9 cellular contexts compared by ENCODE assay signal in genomic region chr4:183876268-183876934, GRCh38. TPM values are rescaled to one million over a fixed set of nuclear protein-coding genes. Genes with fewer than 3 reads are reported as not detected.
DNase-seq lines count a peak whose midpoint lies in the region; ATAC-seq and TF ChIP-seq lines count a peak whose summit lies in the region.
"Had no signal": no experiment of that assay in that cellular context is flagged by ENCODE, and none has a peak within 500 bp of the region (broad histone marks: within the 10 kb centered on the region; RNA-seq: fewer than 3 reads in every experiment).

No MANE protein-coding gene starts in this region.

- CTCF ChIA-PET in activated CD4-positive, alpha-beta T cell treated with anti-CD3 and anti-CD28 coated beads, Interleukin-2, amount 10 ng/mL, durations not matched to agents 7 days and 5 days (lab: Charles Lee): no interaction called here

- DNase-seq in CD14-positive monocyte (ENCODE audit: low spot score): no peak
- peak; percentile 90 for DNase-seq in NCI-H345 (lab: John Stamatoyannopoulos, UW)
- DNase-seq in epithelial cell of proximal tubule (ENCODE audit: low read depth): peak; percentile 43
- no peak for DNase-seq in neural progenitor cell (ENCODE audit: low spot score)
- no peak for DNase-seq in activated T-cell treated with anti-CD3 and anti-CD28 coated beads, Interleukin-2, amount 50 U/mL, for 72 hours
- DNase-seq in activated CD4-positive, alpha-beta T cell treated with anti-CD3 and anti-CD28 coated beads, Interleukin-2, amount 10 ng/mL, durations not matched to agents 7 days and 5 days: no peak

- no peak overlapping the region for H3K27ac ChIP-seq in neural progenitor cell

- H3K36me3 ChIP-seq in neural progenitor cell: no peaks in the 10 kb centered on the region

- peak overlapping the region; percentile 42 for H3K4me2 ChIP-seq in neural progenitor cell

- POLR2A ChIA-PET in activated CD4-positive, alpha-beta T cell treated with anti-CD3 and anti-CD28 coated beads, Interleukin-2, amount 10 ng/mL, durations not matched to agents 7 days and 5 days (lab: Charles Lee): no interaction called here

- no peaks in the 10 kb centered on the region for H4K20me1 ChIP-seq in neural progenitor cell (ENCODE audit: low read depth)

- no peaks in the 10 kb centered on the region for H3K27me3 ChIP-seq in neural progenitor cell

- H3K4me3 Mint-ChIP-seq in CD14-positive monocyte (peak overlapping the region; percentile 76 to 86), neural progenitor cell (no peak overlapping the region)
- H3K4me3 Mint-ChIP-seq in activated T-cell treated with anti-CD3 and anti-CD28 coated beads, Interleukin-2, amount 50 U/mL, for 72 hours: no peak overlapping the region
- no peak overlapping the region for H3K4me3 Mint-ChIP-seq in activated CD4-positive, alpha-beta T cell treated with anti-CD3 and anti-CD28 coated beads, Interleukin-2, amount 10 ng/mL, durations not matched to agents 7 days and 5 days

- H3K36me3 Mint-ChIP-seq in CD14-positive monocyte (no peaks in the 10 kb centered on the region), neural progenitor cell (peaks cover 1% of the 10 kb centered on the region)
- no peaks in the 10 kb centered on the region for H3K36me3 Mint-ChIP-seq in activated T-cell treated with anti-CD3 and anti-CD28 coated beads, Interleukin-2, amount 50 U/mL, for 72 hours (ENCODE audit: insufficient read depth in 2 of 2)
- H3K36me3 Mint-ChIP-seq in activated CD4-positive, alpha-beta T cell treated with anti-CD3 and anti-CD28 coated beads, Interleukin-2, amount 10 ng/mL, durations not matched to agents 7 days and 5 days (ENCODE audit: low read depth): no peaks in the 10 kb centered on the region

- H3K9me3 Mint-ChIP-seq in CD14-positive monocyte (no peaks in the 10 kb centered on the region), neural progenitor cell (no peaks in the 10 kb centered on the region)
- H3K9me3 Mint-ChIP-seq in activated T-cell treated with anti-CD3 and anti-CD28 coated beads, Interleukin-2, amount 50 U/mL, for 72 hours: no peaks in the 10 kb centered on the region
- H3K9me3 Mint-ChIP-seq in activated CD4-positive, alpha-beta T cell treated with anti-CD3 and anti-CD28 coated beads, Interleukin-2, amount 10 ng/mL, durations not matched to agents 7 days and 5 days: no peaks in the 10 kb centered on the region

- TF ChIP-seq CTCF in CD14-positive monocyte (IDR thresholded peaks at IDR 0.05) (no peak), epithelial cell of proximal tubule (conservative IDR thresholded peaks at IDR 0.05; ENCODE audit: low read depth, low read length) (no peak), neural progenitor cell (IDR thresholded peaks at IDR 0.05) (no peak)

- H3K79me2 ChIP-seq in neural progenitor cell (ENCODE audit: low read depth): no peaks in the 10 kb centered on the region

- ATAC-seq in GM21825 (IDR thresholded peaks at IDR 0.05; ENCODE audit: unreplicated experiment) (no peak), HG03520 (IDR thresholded peaks at IDR 0.05; ENCODE audit: unreplicated experiment) (no peak)
- ATAC-seq in activated T-cell treated with anti-CD3 and anti-CD28 coated beads, Interleukin-2, amount 50 U/mL, for 72 hours (replicated peaks in 1 of 2): no peak

- H3K27me3 Mint-ChIP-seq in CD14-positive monocyte (ENCODE audit: low read depth in 3 of 3) (peaks cover 0 to 6% (median 5%) of the 10 kb centered on the region in 3 donors), neural progenitor cell (ENCODE audit: insufficient read depth, low read depth) (no peaks in the 10 kb centered on the region)
- no peaks in the 10 kb centered on the region for H3K27me3 Mint-ChIP-seq in activated T-cell treated with anti-CD3 and anti-CD28 coated beads, Interleukin-2, amount 50 U/mL, for 72 hours (ENCODE audit: low read depth)
- peaks cover 2% of the 10 kb centered on the region for H3K27me3 Mint-ChIP-seq in activated CD4-positive, alpha-beta T cell treated with anti-CD3 and anti-CD28 coated beads, Interleukin-2, amount 10 ng/mL, durations not matched to agents 7 days and 5 days

- H3K4me3 ChIP-seq in epithelial cell of proximal tubule (ENCODE audit: low read depth, low read length) (peak overlapping the region; percentile 53), neural progenitor cell (no peak overlapping the region)

- no peak overlapping the region for H2AFZ ChIP-seq in neural progenitor cell (replicated peaks)

- peaks cover 39% of the 10 kb centered on the region for H3K4me1 ChIP-seq in neural progenitor cell

- no peak overlapping the region for H3K9ac ChIP-seq in neural progenitor cell

- peak overlapping the region in 1 of 7 donors; percentile 72 for H3K27ac Mint-ChIP-seq in CD14-positive monocyte
- peak overlapping the region; percentile 48 for H3K27ac Mint-ChIP-seq in neural progenitor cell
- H3K27ac Mint-ChIP-seq in activated T-cell treated with anti-CD3 and anti-CD28 coated beads, Interleukin-2, amount 50 U/mL, for 72 hours: no peak overlapping the region
- H3K27ac Mint-ChIP-seq in activated CD4-positive, alpha-beta T cell treated with anti-CD3 and anti-CD28 coated beads, Interleukin-2, amount 10 ng/mL, durations not matched to agents 7 days and 5 days: no peak overlapping the region

- intact Hi-C loops in CD14-positive monocyte (cut with micrococcal nuclease): no loop called here

- no peaks in the 10 kb centered on the region for H3K9me3 ChIP-seq in neural progenitor cell (ENCODE audit: low read depth)

- H3K4me1 Mint-ChIP-seq in CD14-positive monocyte: peaks cover 20% of the 10 kb centered on the region
- peaks cover 38% of the 10 kb centered on the region for H3K4me1 Mint-ChIP-seq in neural progenitor cell
- no peaks in the 10 kb centered on the region for H3K4me1 Mint-ChIP-seq in activated T-cell treated with anti-CD3 and anti-CD28 coated beads, Interleukin-2, amount 50 U/mL, for 72 hours (ENCODE audit: low read depth)
- no peaks in the 10 kb centered on the region for H3K4me1 Mint-ChIP-seq in activated CD4-positive, alpha-beta T cell treated with anti-CD3 and anti-CD28 coated beads, Interleukin-2, amount 10 ng/mL, durations not matched to agents 7 days and 5 days

- peaks cover 33% of the 10 kb centered on the region for H3F3A ChIP-seq in neural progenitor cell (ENCODE audit: low read depth)

RNA-seq across cellular contexts. Expression of gene STOX2, which starts 28.7 kb away (rescaled TPM):
- not detected for polyA plus RNA-seq in CD14-positive monocyte
- total RNA-seq in epithelial cell of proximal tubule (2.3 and 4.3 TPM in 2 replicates), neural progenitor cell (ENCODE audit: low replicate concordance) (11.6 and 13.3 TPM in 2 replicates)
- under 1 TPM in 1 of 2 donors, not detected in 1; 0.19 TPM for total RNA-seq in activated T-cell treated with anti-CD3 and anti-CD28 coated beads, Interleukin-2, amount 50 U/mL, for 72 hours
- total RNA-seq in activated CD4-positive, alpha-beta T cell treated with anti-CD3 and anti-CD28 coated beads, Interleukin-2, amount 10 ng/mL, durations not matched to agents 7 days and 5 days: not detected
- total RNA-seq: T-helper 2 cell treated with Interferon-gamma antibody and Interleukin-4, amounts not matched to agents 100 ng/mL and 5 ng/mL, for 36 hours had no signal

Comparison
In these comparisons a context has a peak if more than half of its experiments do, and no peak if none do; other contexts are left out.
1. DNase-seq: peak in NCI-H345 (single experiment) and epithelial cell of proximal tubule (single experiment); none in CD14-positive monocyte (single experiment), neural progenitor cell (single experiment), activated T-cell treated with anti-CD3 and anti-CD28 coated beads, Interleukin-2, amount 50 U/mL, for 72 hours (0 of 2) and activated CD4-positive, alpha-beta T cell treated with anti-CD3 and anti-CD28 coated beads, Interleukin-2, amount 10 ng/mL, durations not matched to agents 7 days and 5 days (single experiment).
2. H3K4me3 Mint-ChIP-seq: peak in CD14-positive monocyte (2 of 2); none in neural progenitor cell (single experiment), activated T-cell treated with anti-CD3 and anti-CD28 coated beads, Interleukin-2, amount 50 U/mL, for 72 hours (0 of 2) and activated CD4-positive, alpha-beta T cell treated with anti-CD3 and anti-CD28 coated beads, Interleukin-2, amount 10 ng/mL, durations not matched to agents 7 days and 5 days (single experiment).